ENCODE assay signal across 15 cellular contexts in the genomic region with DNA sequence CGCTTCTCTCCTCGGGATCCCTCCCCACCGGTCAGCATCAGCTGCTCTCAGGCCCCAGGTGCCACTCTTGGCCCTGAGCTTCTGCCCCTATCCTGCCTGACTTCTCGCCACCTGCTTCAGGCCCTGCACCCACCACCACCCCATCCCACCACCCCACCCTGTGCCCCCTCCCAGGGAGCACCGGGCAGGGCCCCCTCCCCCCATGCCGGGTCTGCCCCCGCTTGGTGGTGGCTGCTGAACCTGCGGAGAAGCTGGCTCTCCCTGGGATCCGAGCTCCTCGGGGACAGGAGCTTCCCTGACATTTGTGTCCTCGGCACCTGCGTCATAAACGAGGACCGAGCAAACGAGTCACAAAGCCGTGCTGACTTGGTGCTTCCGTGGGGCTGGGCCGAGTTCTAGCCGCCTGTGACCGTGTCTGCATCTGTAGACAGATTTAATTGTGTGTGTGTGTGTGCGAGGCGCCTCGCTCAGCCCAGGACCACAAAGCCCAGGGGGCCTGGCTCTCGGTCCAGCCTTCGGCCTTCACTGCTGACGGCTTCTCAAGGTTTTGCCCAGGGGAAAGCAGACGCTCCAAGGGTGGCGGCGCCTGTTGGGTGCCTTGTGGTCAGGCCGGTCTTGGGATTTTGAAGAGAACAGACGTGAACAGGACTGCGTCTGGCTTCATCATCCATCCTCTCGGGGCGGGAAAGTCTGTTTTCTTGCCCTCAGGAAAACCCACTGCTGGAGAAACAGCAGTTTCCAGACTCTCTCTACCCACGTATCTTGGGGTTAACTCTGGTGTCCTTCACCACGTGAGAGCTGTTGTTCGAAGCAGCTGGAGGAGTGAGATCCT.
"Had no signal": no experiment of that assay in that cellular context is flagged by ENCODE, and none has a peak within 500 bp of the region (broad histone marks: within the 10 kb centered on the region; RNA-seq: fewer than 3 reads in every experiment).

No MANE protein-coding gene starts in this region.

- H3K9me3 ChIP-seq: gastroesophageal sphincter, heart right ventricle, tibial artery had no signal

- H3K4me3 Mint-ChIP-seq: activated CD4-positive, alpha-beta T cell treated with anti-CD3 and anti-CD28 coated beads for 36 hours; activated naive CD4-positive, alpha-beta T cell treated with anti-CD3 and anti-CD28 coated beads, Interleukin-2, amount 50 U/mL, for 24 hours; mesothelial cell of epicardium had no signal

- H3K27ac Mint-ChIP-seq: activated CD4-positive, alpha-beta T cell treated with anti-CD3 and anti-CD28 coated beads for 36 hours; activated naive CD4-positive, alpha-beta T cell treated with anti-CD3 and anti-CD28 coated beads, Interleukin-2, amount 50 U/mL, for 24 hours; mesothelial cell of epicardium had no signal

- H3K9me3 Mint-ChIP-seq: activated naive CD4-positive, alpha-beta T cell treated with anti-CD3 and anti-CD28 coated beads, Interleukin-2, amount 50 U/mL, for 24 hours; mesothelial cell of epicardium had no signal

- ATAC-seq: activated CD4-positive, alpha-beta T cell treated with anti-CD3 and anti-CD28 coated beads for 36 hours; esophagus mucosa; gastroesophageal sphincter; heart right ventricle; sciatic nerve had no signal

- H3K27ac ChIP-seq: gastroesophageal sphincter, heart right ventricle, tibial artery had no signal

- H3K36me3 Mint-ChIP-seq: activated naive CD4-positive, alpha-beta T cell treated with anti-CD3 and anti-CD28 coated beads, Interleukin-2, amount 50 U/mL, for 24 hours; mesothelial cell of epicardium had no signal

- H3K4me1 Mint-ChIP-seq: activated CD4-positive, alpha-beta T cell treated with anti-CD3 and anti-CD28 coated beads for 36 hours; activated naive CD4-positive, alpha-beta T cell treated with anti-CD3 and anti-CD28 coated beads, Interleukin-2, amount 50 U/mL, for 24 hours had no signal

- H3K36me3 ChIP-seq: gastroesophageal sphincter, heart right ventricle, tibial artery had no signal

- H3K4me3 ChIP-seq: gastroesophageal sphincter, heart right ventricle, lung, tibial artery had no signal

- DNase-seq: activated CD4-positive, alpha-beta T cell treated with anti-CD3 and anti-CD28 coated beads for 36 hours; activated CD4-positive, alpha-beta T cell treated with anti-CD3 and anti-CD28 coated beads, Interleukin-2, amount 50 U/mL, for 48 hours; activated T-cell treated with anti-CD3 and anti-CD28 coated beads for 4 hours; effector CD4-positive, alpha-beta T cell; heart right ventricle; stimulated activated CD8-positive, alpha-beta memory T cell treated with anti-CD3 and anti-CD28 coated beads, Interleukin-4, amount 100 ng/mL, for 48 hours; stimulated activated naive CD4-positive, alpha-beta T cell; SW 1271 had no signal
